ENCODE assay signal across 1 cellular context in genomic region chr9:114078021-114078780, GRCh38.
TF ChIP-seq lines count a peak whose summit lies in the region.

Gene AMBP, minus strand, starts transcription at chr9:114078300. Its CDS starts 91 bp downstream, at chr9:114078209.

TF ChIP-seq in HepG2, 621 proteins besides CTCF, POLR2A, EP300 and RAD21 (continued from another document and continues in another):
- peak; percentile 89; the same call in 1 of the 2 replicates for TF ChIP-seq ZBTB4 (CRISPR knock-in tag; IDR thresholded peaks at IDR 0.05; ENCODE audit: borderline replicate concordance)
- TF ChIP-seq ZNF251 (CRISPR knock-in tag; IDR thresholded peaks at IDR 0.05), result no peak
- TF ChIP-seq U2AF1 (optimal IDR thresholded peaks at IDR 0.05; ENCODE audit: low read depth, low read length), result peak; percentile 80
- no peak for TF ChIP-seq ZNF780A (CRISPR knock-in tag; IDR thresholded peaks at IDR 0.05)
- no peak for TF ChIP-seq RFX5 (IDR thresholded peaks at IDR 0.05; ENCODE audit: low read depth, low read length)
- peak; percentile 81; the same call in 1 of the 2 replicates for TF ChIP-seq ZNF761 (CRISPR knock-in tag; conservative IDR thresholded peaks at IDR 0.05)
- TF ChIP-seq GATA4 (IDR thresholded peaks at IDR 0.05; ENCODE audit: borderline replicate concordance, low read depth), result peak; percentile 61; the same call in 1 of the 2 replicates
- no peak for TF ChIP-seq REL (CRISPR knock-in tag; conservative IDR thresholded peaks at IDR 0.05)
- no peak for TF ChIP-seq THAP7 (CRISPR knock-in tag; IDR thresholded peaks at IDR 0.05)
- TF ChIP-seq MXD4 (CRISPR knock-in tag; IDR thresholded peaks at IDR 0.05), result peak; percentile 88
- TF ChIP-seq ZNF263 (CRISPR knock-in tag; IDR thresholded peaks at IDR 0.05), result peak; percentile 99
- TF ChIP-seq SKI (IDR thresholded peaks at IDR 0.05; ENCODE audit: partially characterized antibody), result peak; percentile 94
- no peak for TF ChIP-seq ZNF615 (CRISPR knock-in tag; IDR thresholded peaks at IDR 0.05; ENCODE audit: borderline replicate concordance)
- TF ChIP-seq NKX3-1 (CRISPR knock-in tag; IDR thresholded peaks at IDR 0.05), result no peak; the same call in 1 of the 2 replicates
- TF ChIP-seq SATB2 (CRISPR knock-in tag; IDR thresholded peaks at IDR 0.05), result 0 out of 2 replicates have a peak, but pooled peaks have one; percentile 29
- no peak for TF ChIP-seq RBM39 (IDR thresholded peaks at IDR 0.05; ENCODE audit: low read depth, low read length, poor library complexity, severe bottlenecking)
- TF ChIP-seq DMTF1 (CRISPR knock-in tag; IDR thresholded peaks at IDR 0.05), result no peak
- peak; percentile 76 for TF ChIP-seq ZNF232 (CRISPR knock-in tag; IDR thresholded peaks at IDR 0.05; ENCODE audit: borderline replicate concordance)
- peak; percentile 91 for TF ChIP-seq MYC (CRISPR knock-in tag; IDR thresholded peaks at IDR 0.05; ENCODE audit: borderline replicate concordance)
- TF ChIP-seq GFI1 (CRISPR knock-in tag; IDR thresholded peaks at IDR 0.05; ENCODE audit: borderline replicate concordance), result no peak
- peak; percentile 90 for TF ChIP-seq ARNTL (CRISPR knock-in tag; IDR thresholded peaks at IDR 0.05)
- TF ChIP-seq ZNF776 (CRISPR knock-in tag; IDR thresholded peaks at IDR 0.05), result peak; percentile 90; the same call in 1 of the 2 replicates
- TF ChIP-seq ZNF367 (CRISPR knock-in tag; IDR thresholded peaks at IDR 0.05; ENCODE audit: borderline replicate concordance), result 0 out of 2 replicates have a peak, but pooled peaks have one; percentile 44
- TF ChIP-seq PCBP1 (IDR thresholded peaks at IDR 0.05; ENCODE audit: borderline replicate concordance, low read depth, low read length), result no peak
- TF ChIP-seq GATAD1 (CRISPR knock-in tag; IDR thresholded peaks at IDR 0.05), result peak; percentile 66; the same call in 1 of the 2 replicates
- peak; percentile 86; the same call in 1 of the 2 replicates for TF ChIP-seq FIP1L1 (IDR thresholded peaks at IDR 0.05; ENCODE audit: borderline replicate concordance, insufficient read depth, low read depth, low read length)
- peak; percentile 94; the same call in 1 of the 2 replicates for TF ChIP-seq MED13 (CRISPR knock-in tag; IDR thresholded peaks at IDR 0.05)
- TF ChIP-seq ATF5 (CRISPR knock-in tag; IDR thresholded peaks at IDR 0.05; ENCODE audit: low read depth), result no peak
- TF ChIP-seq MAFG (CRISPR knock-in tag; IDR thresholded peaks at IDR 0.05), result peak; percentile 100
- no peak for TF ChIP-seq HNRNPH1 (optimal IDR thresholded peaks at IDR 0.05; ENCODE audit: low read depth, low read length)
- TF ChIP-seq HBP1 (CRISPR knock-in tag; IDR thresholded peaks at IDR 0.05; ENCODE audit: low read depth), result peak; percentile 90; the same call in 1 of the 2 replicates
- TF ChIP-seq ZNF335 (CRISPR knock-in tag; IDR thresholded peaks at IDR 0.05), result peak; percentile 88
- TF ChIP-seq ZNF788 (CRISPR knock-in tag; IDR thresholded peaks at IDR 0.05; ENCODE audit: borderline replicate concordance), result peak; percentile 98; the same call in 1 of the 2 replicates
- TF ChIP-seq NFE2L2 (IDR thresholded peaks at IDR 0.05; ENCODE audit: low read length), result peak; percentile 100
- no peak for TF ChIP-seq ZNF720 (CRISPR knock-in tag; IDR thresholded peaks at IDR 0.05)
- TF ChIP-seq REXO4 (CRISPR knock-in tag; IDR thresholded peaks at IDR 0.05; ENCODE audit: borderline replicate concordance), result no peak
- peak; percentile 95 for TF ChIP-seq ZNF614 (CRISPR knock-in tag; IDR thresholded peaks at IDR 0.05; ENCODE audit: borderline replicate concordance)
- peak; percentile 93 for TF ChIP-seq UBTF (CRISPR knock-in tag; IDR thresholded peaks at IDR 0.05)
- peak; percentile 92; the same call in 1 of the 2 replicates for TF ChIP-seq ZBTB46 (CRISPR knock-in tag; IDR thresholded peaks at IDR 0.05; ENCODE audit: borderline replicate concordance)
- peak; percentile 98 for TF ChIP-seq ZNF816 (CRISPR knock-in tag; IDR thresholded peaks at IDR 0.05; ENCODE audit: borderline replicate concordance)
- TF ChIP-seq ZNF317 (CRISPR knock-in tag; IDR thresholded peaks at IDR 0.05), result peak; percentile 94
- peak; percentile 98 for TF ChIP-seq SALL1 (CRISPR knock-in tag; IDR thresholded peaks at IDR 0.05)
- no peak for TF ChIP-seq TERF1 (CRISPR knock-in tag; IDR thresholded peaks at IDR 0.05)
- peak; percentile 57; the same call in 1 of the 2 replicates for TF ChIP-seq ZBTB44 (CRISPR knock-in tag; IDR thresholded peaks at IDR 0.05)
- peak; percentile 84; the same call in 1 of the 2 replicates for TF ChIP-seq MAF1 (CRISPR knock-in tag; IDR thresholded peaks at IDR 0.05; ENCODE audit: borderline replicate concordance)
